ENCODE assay signal across 9 cellular contexts in genomic region chr19:39941615-39942507, GRCh38. TPM values are rescaled to one million over a fixed set of nuclear protein-coding genes. Genes with fewer than 3 reads are reported as not detected.
DNase-seq lines count a peak whose midpoint lies in the region; ATAC-seq, FAIRE-seq and TF ChIP-seq lines count a peak whose summit lies in the region.
"Had no signal": no experiment of that assay in that cellular context is flagged by ENCODE, and none has a peak within 500 bp of the region (broad histone marks: within the 10 kb centered on the region; RNA-seq: fewer than 3 reads in every experiment).

No MANE protein-coding gene starts in this region.

- in situ Hi-C loops in mammary epithelial cell (cut with MboI; ENCODE audit: low sequenced_read_pairs in 2 of 2): no loop called here

- H3K9me3 ChIP-seq in mammary epithelial cell (replicated peaks; ENCODE audit: insufficient read depth, low read length) (no peaks in the 10 kb centered on the region), neutrophil (no peaks in the 10 kb centered on the region), WERI-Rb-1 (ENCODE audit: severe bottlenecking) (peaks cover 5% of the 10 kb centered on the region)

- TF ChIP-seq POLR2A in GM12892 (IDR thresholded peaks at IDR 0.05; ENCODE audit: low read depth, low read length): no peak

- no peaks in the 10 kb centered on the region for H3K27me3 ChIP-seq in mammary epithelial cell (ENCODE audit: insufficient read depth, low read length)
- peaks cover 53% of the 10 kb centered on the region for H3K27me3 ChIP-seq in neutrophil
- H3K27me3 ChIP-seq in WERI-Rb-1 (ENCODE audit: insufficient read depth, low read depth, severe bottlenecking): peaks cover 7% of the 10 kb centered on the region

- H2AFZ ChIP-seq in mammary epithelial cell (ENCODE audit: low read depth, low read length): peak overlapping the region; percentile 52

- H3K36me3 ChIP-seq in mammary epithelial cell (ENCODE audit: insufficient read depth, low read length) (no peaks in the 10 kb centered on the region), neutrophil (no peaks in the 10 kb centered on the region), WERI-Rb-1 (no peaks in the 10 kb centered on the region)

- H3K79me2 ChIP-seq in mammary epithelial cell (ENCODE audit: insufficient read depth, low read length): no peaks in the 10 kb centered on the region

- no peak overlapping the region for H3K4me3 ChIP-seq in mammary epithelial cell (replicated peaks in 1 of 3; ENCODE audit: insufficient read depth in 1 of 3, low read depth in 2 of 3, low read length in 3 of 3)
- H3K4me3 ChIP-seq in neutrophil (ENCODE audit: low read depth in 1 of 2, low read length in 1 of 2): peak overlapping the region in 1 of 2 experiments; percentile 51
- H3K4me3 ChIP-seq in WERI-Rb-1 (ENCODE audit: low read depth, low read length): no peak overlapping the region

- peak; percentile 83 for FAIRE-seq in GM12892 (lab: Jason Lieb, UNC)

- no peak overlapping the region for H3K4me2 ChIP-seq in mammary epithelial cell (ENCODE audit: insufficient read depth, low read depth, low read length)

- WGBS in mammary epithelial cell (ENCODE audit: low coverage, missing lambda C conversion rate): 29% methylated on average over 8 of the region's 8 CpGs

- ATAC-seq in HG02759 (IDR thresholded peaks at IDR 0.05; ENCODE audit: unreplicated experiment): peak; percentile 66
- ATAC-seq: Panc1 had no signal

- intact Hi-C loops in mammary epithelial cell (cut with micrococcal nuclease): no loop called here

- DNase-seq in GM12892 (ENCODE audit: insufficient read length): no peak
- peak; percentile 80 for DNase-seq in SK-N-DZ (ENCODE audit: low spot score)
- peak; percentile 55 for DNase-seq in mammary epithelial cell
- no peak for DNase-seq in WERI-Rb-1
- DNase-seq in GOT3 (lab: John Stamatoyannopoulos, UW): no peak
- DNase-seq in middle frontal gyrus (ENCODE audit: extremely low spot score, low spot score): no peak

- H3K27ac ChIP-seq in mammary epithelial cell (ENCODE audit: insufficient read depth, low read depth, low read length): no peak overlapping the region
- H3K27ac ChIP-seq in neutrophil: peak overlapping the region; percentile 65
- no peak overlapping the region for H3K27ac ChIP-seq in WERI-Rb-1

- no peaks in the 10 kb centered on the region for H4K20me1 ChIP-seq in mammary epithelial cell (ENCODE audit: insufficient read depth, low read length)

- dilution Hi-C loops in mammary epithelial cell (cut with HindIII; ENCODE audit: low sequenced_read_pairs): loop anchor here (25.0 kb wide), 1 partner anchor 120 kb away; the partner anchor contains the start of gene ZNF780B

- no TSS peak for BruUV-seq in mammary epithelial cell (replicated peaks; lab: Mats Ljungman, UMichigan)

- TF ChIP-seq CTCF in mammary epithelial cell (conservative IDR thresholded peaks at IDR 0.05 in 1 of 2, IDR thresholded peaks at IDR 0.05 in 1 of 2; ENCODE audit: extremely low read depth in 1 of 2, insufficient read depth in 1 of 2, low read depth in 1 of 2, low read length in 2 of 2) (no peak), neutrophil (IDR thresholded peaks at IDR 0.05) (no peak), WERI-Rb-1 (IDR thresholded peaks at IDR 0.05; ENCODE audit: low read depth, low read length) (no peak)

- H3K9ac ChIP-seq in mammary epithelial cell (ENCODE audit: insufficient read depth, low read length): no peak overlapping the region

- CTCF ChIA-PET in mammary epithelial cell (lab: Charles Lee; ENCODE audit: low non-redundant PET): no interaction called here

- H3K4me1 ChIP-seq in mammary epithelial cell (ENCODE audit: insufficient read depth, low read length) (peaks cover 9% of the 10 kb centered on the region), neutrophil (ENCODE audit: control insufficient read depth in 1 of 2, insufficient read depth in 1 of 2, low read depth in 1 of 2, low read length in 1 of 2) (peaks cover 23 to 74% of the 10 kb centered on the region in 2 experiments)

RNA-seq across cellular contexts. Expression of gene FCGBP, which starts 7.4 kb away (rescaled TPM):
- 0.89 TPM for polyA plus RNA-seq in GM12892 (2012; ENCODE audit: missing spikeins)
- 0.25 and 0.26 TPM in 2 replicates for polyA plus RNA-seq in SK-N-DZ (2014; cell fraction: cytosol; rRNA removed)
- 0.41 and 1.6 TPM in 2 replicates for polyA plus RNA-seq in SK-N-DZ (2014; cell fraction: nucleus; rRNA removed)
- total RNA-seq in mammary epithelial cell: under 1 TPM; 0.07 to 0.17 TPM
- 0.03 TPM for polyA plus RNA-seq in mammary epithelial cell
- polyA minus RNA-seq in mammary epithelial cell: not detected

RNA-seq across cellular contexts. Expression of gene PSMC4, which starts 29.1 kb away (rescaled TPM):
- 64.7 TPM for polyA plus RNA-seq in GM12892 (2012; ENCODE audit: missing spikeins)
- 221 and 276 TPM in 2 replicates for polyA plus RNA-seq in SK-N-DZ (2014; cell fraction: cytosol; rRNA removed)
- polyA plus RNA-seq in SK-N-DZ (2014; cell fraction: nucleus; rRNA removed): 143 and 167 TPM in 2 replicates
- total RNA-seq in mammary epithelial cell: 100 to 1,000 TPM in 1 of 2 donors, 10 to 100 TPM in 1; 85.9 to 100 TPM
- polyA plus RNA-seq in mammary epithelial cell: 98.6 TPM
- 63.9 TPM for polyA minus RNA-seq in mammary epithelial cell

RNA-seq across cellular contexts. Expression of gene ZNF546, which starts 55.0 kb away (rescaled TPM):
- polyA plus RNA-seq in GM12892 (2012; ENCODE audit: missing spikeins): 3.4 TPM
- 2.2 and 4.3 TPM in 2 replicates for polyA plus RNA-seq in SK-N-DZ (2014; cell fraction: cytosol; rRNA removed)
- polyA plus RNA-seq in SK-N-DZ (2014; cell fraction: nucleus; rRNA removed): 2.2 and 2.5 TPM in 2 replicates
- total RNA-seq in mammary epithelial cell: 1 to 10 TPM; 1.0 to 1.7 TPM
- 0.32 TPM for polyA plus RNA-seq in mammary epithelial cell
- polyA minus RNA-seq in mammary epithelial cell: 0.72 TPM

Comparison
In these comparisons a context has a peak if more than half of its experiments do, and no peak if none do; other contexts are left out.
1. DNase-seq: peak in SK-N-DZ (single experiment) and mammary epithelial cell (single experiment); none in GM12892 (single experiment), WERI-Rb-1 (single experiment), GOT3 (single experiment) and middle frontal gyrus (single experiment).